ENCODE assay signal across 9 cellular contexts in the genomic region with DNA sequence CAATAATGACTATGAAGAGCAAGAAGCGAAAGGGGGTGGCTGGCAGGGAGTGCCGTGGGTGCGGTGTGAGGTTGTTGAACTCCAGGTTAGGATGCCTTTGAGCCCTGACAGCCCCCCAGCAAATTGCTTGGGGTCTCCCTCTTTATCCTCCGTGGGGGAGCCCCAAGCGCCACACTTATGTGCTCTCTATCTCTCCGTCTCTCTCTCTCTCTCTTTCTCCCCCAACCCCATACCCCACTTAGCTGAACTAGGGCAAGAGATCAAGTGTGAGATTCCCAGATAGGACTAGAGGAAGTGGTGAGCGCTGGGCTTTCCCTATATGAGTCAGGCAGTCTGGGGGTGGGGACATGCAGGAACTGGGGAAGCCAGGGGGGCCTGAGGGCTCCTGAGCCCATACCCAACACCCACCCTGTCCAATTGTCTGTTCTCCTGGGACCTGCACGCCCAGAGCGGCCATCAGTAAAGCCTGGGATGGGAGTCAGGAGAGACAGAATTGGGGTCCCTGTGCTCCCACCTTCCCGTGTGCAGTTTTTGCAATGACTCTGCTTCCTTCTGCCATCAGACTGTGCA. TPM values are rescaled to one million over a fixed set of nuclear protein-coding genes. Genes with fewer than 3 reads are reported as not detected.
DNase-seq lines count a peak whose midpoint lies in the region; ATAC-seq, FAIRE-seq and TF ChIP-seq lines count a peak whose summit lies in the region.
"Had no signal": no experiment of that assay in that cellular context is flagged by ENCODE, and none has a peak within 500 bp of the region (broad histone marks: within the 10 kb centered on the region; RNA-seq: fewer than 3 reads in every experiment).

No MANE protein-coding gene starts in this region.

- H3K27ac Mint-ChIP-seq in activated naive CD8-positive, alpha-beta T cell treated with anti-CD3 and anti-CD28 coated beads for 36 hours, result peak overlapping the region; percentile 50
- peak overlapping the region; percentile 51 for H3K27ac Mint-ChIP-seq in type B pancreatic cell

- no peaks in the 10 kb centered on the region for H3K27me3 Mint-ChIP-seq in activated naive CD8-positive, alpha-beta T cell treated with anti-CD3 and anti-CD28 coated beads for 36 hours
- H3K27me3 Mint-ChIP-seq in type B pancreatic cell, result peaks cover 3% of the 10 kb centered on the region

- H3K4me1 Mint-ChIP-seq in activated naive CD8-positive, alpha-beta T cell treated with anti-CD3 and anti-CD28 coated beads for 36 hours, result peaks cover 49% of the 10 kb centered on the region
- peaks cover 12% of the 10 kb centered on the region for H3K4me1 Mint-ChIP-seq in type B pancreatic cell (ENCODE audit: unreplicated experiment)

- TF ChIP-seq CTCF in lung (IDR thresholded peaks at IDR 0.05; ENCODE audit: control extremely low read depth, extremely low read depth) (no peak), type B pancreatic cell (conservative IDR thresholded peaks at IDR 0.05) (no peak), D721Med (IDR thresholded peaks at IDR 0.05; ENCODE audit: insufficient read depth, missing control alignments) (no peak)

- no peaks in the 10 kb centered on the region for H3K9me3 ChIP-seq in SJCRH30 (replicated peaks)
- H3K9me3 ChIP-seq in lung (ENCODE audit: control insufficient read depth in 2 of 2, insufficient read depth in 1 of 2, low read length in 1 of 2), result no peaks in the 10 kb centered on the region

- peaks cover 24% of the 10 kb centered on the region for H3K36me3 Mint-ChIP-seq in activated naive CD8-positive, alpha-beta T cell treated with anti-CD3 and anti-CD28 coated beads for 36 hours
- no peaks in the 10 kb centered on the region for H3K36me3 Mint-ChIP-seq in type B pancreatic cell

- H3K4me3 Mint-ChIP-seq in activated naive CD8-positive, alpha-beta T cell treated with anti-CD3 and anti-CD28 coated beads for 36 hours, result peak overlapping the region; percentile 40
- H3K4me3 Mint-ChIP-seq in type B pancreatic cell, result no peak overlapping the region

- peak; percentile 59 to 61 for ATAC-seq in activated CD4-positive, CD25-positive, alpha-beta regulatory T cell treated with anti-CD3 and anti-CD28 coated beads, Interleukin-2, amount 50 U/mL, for 24 hours
- peak; percentile 52 for ATAC-seq in lung (ENCODE audit: insufficient read depth, low FRiP score)

- H3K27ac ChIP-seq in SJCRH30 (peak overlapping the region; percentile 20), lung (ENCODE audit: low read depth in 1 of 2, low read length in 1 of 2) (peak overlapping the region; percentile 12 to 64)

- DNase-seq in activated CD4-positive, CD25-positive, alpha-beta regulatory T cell treated with anti-CD3 and anti-CD28 coated beads, Interleukin-2, amount 50 U/mL, for 72 hours, result no peak
- peak; percentile 65 to 74 for DNase-seq in SJCRH30
- no peak for DNase-seq in activated naive CD8-positive, alpha-beta T cell treated with anti-CD3 and anti-CD28 coated beads for 36 hours
- DNase-seq in lung (ENCODE audit: low spot score), result peak; percentile 63
- DNase-seq in type B pancreatic cell (ENCODE audit: extremely low spot score, unreplicated experiment), result no peak
- DNase-seq in DMS79 (lab: John Stamatoyannopoulos, UW), result no peak
- DNase-seq in D721Med (ENCODE audit: insufficient read length, low spot score), result no peak

- H3K9me3 Mint-ChIP-seq in activated naive CD8-positive, alpha-beta T cell treated with anti-CD3 and anti-CD28 coated beads for 36 hours, result no peaks in the 10 kb centered on the region
- no peaks in the 10 kb centered on the region for H3K9me3 Mint-ChIP-seq in type B pancreatic cell

- H3K4me1 ChIP-seq in SJCRH30, result peaks cover 38% of the 10 kb centered on the region
- H3K4me1 ChIP-seq in lung (ENCODE audit: control insufficient read depth in 2 of 2, insufficient read depth in 2 of 2, low read length in 2 of 2), result peaks cover 0 to 16% of the 10 kb centered on the region in 2 donors

- H3K27me3 ChIP-seq in SJCRH30 (no peaks in the 10 kb centered on the region), lung (ENCODE audit: control insufficient read depth, insufficient read depth) (no peaks in the 10 kb centered on the region)

- FAIRE-seq in D721Med (lab: Jason Lieb, UNC), result no peak

- 35 to 48% methylated on average over 10 of the region's 10 CpGs for WGBS in lung, 2 donors

- H3K36me3 ChIP-seq in SJCRH30 (peaks cover 44% of the 10 kb centered on the region), lung (ENCODE audit: control insufficient read depth in 2 of 2, insufficient read depth in 2 of 2, low read length in 2 of 2) (peaks cover 0 to 2% of the 10 kb centered on the region in 2 donors)

- H3K4me3 ChIP-seq in SJCRH30, result no peak overlapping the region
- no peak overlapping the region for H3K4me3 ChIP-seq in lung

RNA-seq across cellular contexts. Expression of gene EFHD2, which starts 7.8 kb away (rescaled TPM):
- 203 and 208 TPM in 2 replicates for total RNA-seq in SJCRH30 (2014; rRNA removed; shearing (Covaris generic))
- total RNA-seq in activated naive CD8-positive, alpha-beta T cell treated with anti-CD3 and anti-CD28 coated beads for 36 hours, result 10 to 100 TPM; 45.6 to 46.2 TPM
- total RNA-seq in lung, result 100 to 1,000 TPM in 1 of 2 donors, 10 to 100 TPM in 1; 28.2 to 107 TPM
- polyA plus RNA-seq in lung, result 100 to 1,000 TPM in 1 of 2 donors, 10 to 100 TPM in 1; 73.6 to 175 TPM
- 19.5 TPM in 2 replicates for total RNA-seq in type B pancreatic cell (ENCODE audit: low replicate concordance)

RNA-seq across cellular contexts. Expression of gene CTRC, which starts 20.8 kb away (rescaled TPM):
- total RNA-seq in SJCRH30 (2014; rRNA removed; shearing (Covaris generic)), result 0.12 and 0.28 TPM in 2 replicates
- total RNA-seq in activated naive CD8-positive, alpha-beta T cell treated with anti-CD3 and anti-CD28 coated beads for 36 hours, result under 1 TPM in 1 of 2 experiments, not detected in 1; 0.30 TPM
- total RNA-seq in lung (1 to 10 TPM in 1 of 2 donors, not detected in 1; 4.6 TPM), type B pancreatic cell (ENCODE audit: low replicate concordance) (not detected in 2 replicates)
- polyA plus RNA-seq in lung, result under 1 TPM; 0.48 to 0.81 TPM
- total RNA-seq: activated CD8-positive, alpha-beta memory T cell treated with anti-CD3 and anti-CD28 coated beads for 36 hours had no signal

RNA-seq across cellular contexts. Expression of gene CELA2A, which starts 39.1 kb away (rescaled TPM):
- total RNA-seq in SJCRH30 (2014; rRNA removed; shearing (Covaris generic)), result 0.55 TPM in 1 of 2 replicates, not detected in the other
- total RNA-seq in activated naive CD8-positive, alpha-beta T cell treated with anti-CD3 and anti-CD28 coated beads for 36 hours, result not detected
- total RNA-seq in lung, result 1 to 10 TPM in 1 of 2 donors, not detected in 1; 1.5 TPM
- polyA plus RNA-seq in lung, result under 1 TPM; 0.11 to 0.20 TPM
- total RNA-seq in type B pancreatic cell (ENCODE audit: low replicate concordance), result 0.67 and 3.5 TPM in 2 replicates
- total RNA-seq: activated CD8-positive, alpha-beta memory T cell treated with anti-CD3 and anti-CD28 coated beads for 36 hours had no signal

RNA-seq across cellular contexts. Expression of gene CELA2B, which starts 58.5 kb away (rescaled TPM):
- total RNA-seq in SJCRH30 (2014; rRNA removed; shearing (Covaris generic)), result 18.3 and 24.2 TPM in 2 replicates
- total RNA-seq in activated naive CD8-positive, alpha-beta T cell treated with anti-CD3 and anti-CD28 coated beads for 36 hours, result not detected
- 1 to 10 TPM in 1 of 2 donors, under 1 TPM in 1; 0.63 to 1.3 TPM for total RNA-seq in lung
- not detected for polyA plus RNA-seq in lung
- total RNA-seq in type B pancreatic cell (ENCODE audit: low replicate concordance), result not detected in 2 replicates
- total RNA-seq: activated CD8-positive, alpha-beta memory T cell treated with anti-CD3 and anti-CD28 coated beads for 36 hours had no signal

Comparison
In these comparisons a context has a peak if more than half of its experiments do, and no peak if none do; other contexts are left out.
1. DNase-seq: peak in SJCRH30 (2 of 2) and lung (single experiment); none in activated CD4-positive, CD25-positive, alpha-beta regulatory T cell treated with anti-CD3 and anti-CD28 coated beads, Interleukin-2, amount 50 U/mL, for 72 hours (single experiment), activated naive CD8-positive, alpha-beta T cell treated with anti-CD3 and anti-CD28 coated beads for 36 hours (single experiment), type B pancreatic cell (single experiment), DMS79 (single experiment) and D721Med (single experiment).